ENCODE assay signal across 23 cellular contexts in the genomic region with DNA sequence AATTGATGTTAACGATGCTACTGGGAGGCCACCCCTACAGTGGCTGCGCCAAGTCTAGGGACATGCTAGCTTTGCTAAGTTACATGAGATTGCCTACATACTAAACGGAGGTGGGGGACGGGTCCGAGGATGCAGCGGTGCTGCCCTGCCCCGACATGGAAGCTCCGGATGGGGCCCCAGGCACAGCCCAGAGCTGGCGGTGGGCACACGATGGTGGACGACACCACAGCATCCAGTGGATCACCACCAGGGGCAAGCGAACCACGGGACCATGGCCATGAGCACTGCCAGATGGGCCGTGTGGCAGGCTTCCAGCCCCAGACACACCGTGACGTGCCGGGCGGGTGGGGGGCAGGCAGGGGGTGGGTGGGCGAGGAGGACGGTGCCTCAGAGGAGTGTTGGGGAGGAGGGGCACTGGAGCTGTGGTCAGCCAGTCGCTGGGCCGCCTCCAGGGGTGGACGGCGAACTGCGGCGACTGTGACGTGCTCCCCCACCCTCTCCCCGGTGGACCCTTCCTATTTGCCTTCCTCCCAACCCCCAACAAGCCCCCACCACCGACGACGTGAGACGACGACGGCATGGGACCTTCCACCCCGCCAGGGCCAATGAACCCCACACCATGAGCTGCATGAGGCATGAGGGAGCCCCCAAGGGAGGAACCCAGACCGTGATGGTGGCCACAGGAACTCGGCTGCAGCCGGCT.
"Had no signal": no experiment of that assay in that cellular context is flagged by ENCODE, and none has a peak within 500 bp of the region (broad histone marks: within the 10 kb centered on the region; RNA-seq: fewer than 3 reads in every experiment).

No MANE protein-coding gene starts in this region.

- H3K27me3 ChIP-seq: right atrium auricular region had no signal

- DNase-seq: activated CD4-positive, alpha-beta T cell treated with anti-CD3 and anti-CD28 coated beads, Interleukin-2, amount 50 U/mL, for 1 hour; activated CD8-positive, alpha-beta T cell treated with anti-CD3 and anti-CD28 coated beads, Interleukin-2, amount 10 ng/mL, durations not matched to agents 7 days and 5 days; activated naive CD4-positive, alpha-beta T cell; activated T-cell treated with anti-CD3 and anti-CD28 coated beads, Interleukin-2, amount 50 U/mL, for 1 hour; adrenal gland; central memory CD4-positive, alpha-beta T cell; effector memory CD8-positive, alpha-beta T cell; glutamatergic neuron; hippocampal formation; left ventricle myocardium inferior; midbrain; natural killer cell; psoas muscle; stimulated activated CD4-positive, alpha-beta T cell treated with anti-CD3 and anti-CD28 coated beads, Interleukin-1b, Interleukin-23, amount 100 ng/mL, for 48 hours; SW 1271; T-helper 17 cell had no signal

- ATAC-seq: activated CD4-positive, CD25-positive, alpha-beta regulatory T cell treated with anti-CD3 and anti-CD28 coated beads, Interleukin-2, amount 50 U/mL, for 24 hours; activated CD8-positive, alpha-beta T cell treated with anti-CD3 and anti-CD28 coated beads, Interleukin-2, amount 10 ng/mL, durations not matched to agents 7 days and 5 days; effector memory CD8-positive, alpha-beta T cell; natural killer cell; pancreas; psoas muscle; stimulated activated effector memory CD8-positive, alpha-beta T cell treated with anti-CD3 and anti-CD28 coated beads, Interleukin-12 subunit alpha, Interleukin-12 subunit beta, amount 100 ng/mL, for 72 hours; T-helper 17 cell had no signal

- H3K27ac ChIP-seq: adrenal gland, esophagus muscularis mucosa, left ventricle myocardium inferior, pancreas, psoas muscle, right atrium auricular region, thoracic aorta, VCaP had no signal

- H3K9me3 ChIP-seq: pancreas, psoas muscle, thoracic aorta had no signal

- H3K4me1 ChIP-seq: adrenal gland, left ventricle myocardium inferior, pancreas, psoas muscle, right atrium auricular region had no signal

- H3K36me3 ChIP-seq: adrenal gland, esophagus muscularis mucosa, left ventricle myocardium inferior, pancreas, right atrium auricular region, thoracic aorta had no signal

- H3K4me3 ChIP-seq: adrenal gland, esophagus muscularis mucosa, left ventricle myocardium inferior, pancreas, psoas muscle, right atrium auricular region, thoracic aorta had no signal
